ENCODE assay signal across 11 cellular contexts in the genomic region with DNA sequence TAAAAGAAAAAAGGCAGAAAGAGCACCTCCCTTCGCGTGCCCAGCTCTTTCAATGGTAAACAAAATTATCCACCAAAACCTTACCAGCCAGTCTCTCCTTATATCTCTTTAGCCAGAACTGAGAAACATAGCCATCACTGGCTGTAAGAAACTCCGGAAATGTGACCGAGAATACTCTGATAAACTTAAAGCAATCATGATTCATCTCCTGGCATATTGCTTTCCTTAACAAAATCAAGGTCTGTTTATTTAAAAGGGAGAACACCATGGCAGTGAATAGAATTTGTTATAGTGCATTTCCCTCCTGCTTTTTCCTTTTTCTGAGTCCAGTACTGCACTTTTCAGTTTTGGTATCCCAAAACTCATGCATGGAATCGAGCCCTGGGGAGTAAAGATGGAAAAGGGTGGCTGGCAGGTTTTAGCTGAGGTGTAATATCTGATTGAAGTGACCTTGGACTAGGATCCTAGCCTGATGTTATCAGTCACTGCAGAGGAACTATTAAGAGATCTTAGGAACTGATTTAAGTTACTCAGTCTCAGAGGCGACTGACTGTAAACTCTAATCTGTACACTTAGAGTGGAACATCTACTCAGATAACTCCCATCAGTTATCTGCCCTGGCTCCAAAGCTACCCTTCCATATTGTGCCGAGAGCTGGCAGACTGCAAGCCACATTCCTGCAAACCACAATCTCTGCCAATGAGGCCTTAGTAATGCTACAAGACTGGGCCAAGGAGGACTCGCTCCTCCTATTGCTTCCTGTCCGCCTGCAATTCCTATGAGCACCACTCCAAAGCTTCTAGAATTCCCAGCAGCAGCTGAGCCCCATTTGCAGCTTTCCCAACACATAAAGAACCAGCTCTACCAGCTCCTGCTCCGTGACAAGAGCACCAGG. TPM values are rescaled to one million over a fixed set of nuclear protein-coding genes. Genes with fewer than 3 reads are reported as not detected.
DNase-seq lines count a peak whose midpoint lies in the region; ATAC-seq, FAIRE-seq and TF ChIP-seq lines count a peak whose summit lies in the region.
"Had no signal": no experiment of that assay in that cellular context is flagged by ENCODE, and none has a peak within 500 bp of the region (broad histone marks: within the 10 kb centered on the region; RNA-seq: fewer than 3 reads in every experiment).

No MANE protein-coding gene starts in this region.

- H3K4me1 Mint-ChIP-seq in nephron progenitor cell = no peaks in the 10 kb centered on the region

- no peak for FAIRE-seq in frontal cortex (lab: Jason Lieb, UNC)

- H3K27me3 Mint-ChIP-seq in nephron progenitor cell (ENCODE audit: low read depth, poor library complexity) = no peaks in the 10 kb centered on the region
- H3K27me3 Mint-ChIP-seq: naive thymus-derived CD4-positive, alpha-beta T cell had no signal

- H3K4me3 Mint-ChIP-seq in nephron progenitor cell = no peak overlapping the region
- H3K4me3 Mint-ChIP-seq: naive thymus-derived CD4-positive, alpha-beta T cell had no signal

- ATAC-seq in HG03108 (IDR thresholded peaks at IDR 0.05; ENCODE audit: unreplicated experiment) = no peak
- ATAC-seq: naive thymus-derived CD4-positive, alpha-beta T cell had no signal

- DNase-seq in GOT3 (lab: John Stamatoyannopoulos, UW) = peak; percentile 17
- DNase-seq in T1000 (lab: John Stamatoyannopoulos, UW) = peak; percentile 40
- DNase-seq in fibroblast of villous mesenchyme (ENCODE audit: low read depth) = peak; percentile 91
- peak; percentile 21 for DNase-seq in renal cortical epithelial cell (ENCODE audit: low read depth)
- no peak for DNase-seq in nephron progenitor cell
- no peak for DNase-seq in frontal cortex (ENCODE audit: low spot score in 2 of 2)
- DNase-seq in activated effector memory CD4-positive, alpha-beta T cell treated with Interleukin-2 at 50 U/mL for 16 hours = no peak
- DNase-seq: naive thymus-derived CD4-positive, alpha-beta T cell; NCI-H1105 treated with DMSO at 0.1 percent for 48 hours; SHP77 treated with DMSO at 0.1 percent for 48 hours had no signal

- peak; percentile 22 for TF ChIP-seq CTCF in fibroblast of villous mesenchyme (IDR thresholded peaks at IDR 0.05; ENCODE audit: insufficient read depth, low read depth, low read length)
- no peak for TF ChIP-seq CTCF in nephron progenitor cell (IDR thresholded peaks at IDR 0.05)

- H3K9me3 Mint-ChIP-seq in nephron progenitor cell = peaks cover 31% of the 10 kb centered on the region

- H3K36me3 Mint-ChIP-seq in nephron progenitor cell (ENCODE audit: low read depth) = peaks cover 92% of the 10 kb centered on the region

- peak overlapping the region; percentile 19 for H3K4me3 ChIP-seq in fibroblast of villous mesenchyme (ENCODE audit: low read depth, low read length)

- no peak overlapping the region for H3K27ac Mint-ChIP-seq in nephron progenitor cell

RNA-seq across cellular contexts. Expression of a gene that starts 7.4 kb away (rescaled TPM):
- total RNA-seq in fibroblast of villous mesenchyme (13.5 and 15.5 TPM in 2 replicates), renal cortical epithelial cell (14.8 and 19.1 TPM in 2 replicates), frontal cortex (11.8 TPM)

Comparison
In these comparisons a context has a peak if more than half of its experiments do, and no peak if none do; other contexts are left out.
1. DNase-seq: peak in GOT3 (single experiment), T1000 (single experiment), fibroblast of villous mesenchyme (single experiment) and renal cortical epithelial cell (single experiment); none in nephron progenitor cell (single experiment), frontal cortex (0 of 2) and activated effector memory CD4-positive, alpha-beta T cell treated with Interleukin-2 at 50 U/mL for 16 hours (single experiment).